Comparison of ENCODE assay signal across 22 cellular contexts in genomic region chr14:61122862-61123261, GRCh38.
DNase-seq lines count a peak whose midpoint lies in the region; ATAC-seq, FAIRE-seq and TF ChIP-seq lines count a peak whose summit lies in the region.
"Had no signal": no experiment of that assay in that cellular context is flagged by ENCODE, and none has a peak within 500 bp of the region (broad histone marks: within the 10 kb centered on the region; RNA-seq: fewer than 3 reads in every experiment).

No MANE protein-coding gene starts in this region.

- no peak overlapping the region for H3K23ac ChIP-seq in H1 (ENCODE audit: insufficient read length)

- no peak for DNase-seq in A549 (ENCODE audit: low read depth in 1 of 2, low spot score in 1 of 2)
- no peak for DNase-seq in HTR-8/SVneo (ENCODE audit: insufficient read length, low spot score)
- DNase-seq in H1 (ENCODE audit: low read depth in 1 of 2, low spot score in 2 of 2) = no peak
- no peak for DNase-seq in foreskin fibroblast
- DNase-seq in NCI-H1417 (lab: John Stamatoyannopoulos, UW) = no peak
- DNase-seq in stimulated activated CD4-positive, alpha-beta T cell treated with anti-CD3 and anti-CD28 coated beads, Interleukin-2, amount 100 ng/mL, for 24 hours = no peak
- DNase-seq: 8988T; AML-193; Caco-2; Calu3; CD4-positive, alpha-beta T cell; CD8-positive, alpha-beta T cell; DMS79 treated with DMSO at 0.1 percent for 48 hours; GF-D8 had no signal

- no peak overlapping the region; the same call in 1 of the 2 replicates for H2BK12ac ChIP-seq in H1 (ENCODE audit: low read depth, low read length)

- H3K79me2 ChIP-seq in H1 (ENCODE audit: control insufficient read depth in 1 of 2, insufficient read depth in 2 of 2, low read length in 2 of 2) = no peaks in the 10 kb centered on the region

- H2BK120ac ChIP-seq in H1 (replicated peaks; ENCODE audit: low read depth, low read length) = no peak overlapping the region

- H2BK15ac ChIP-seq in H1 (ENCODE audit: low read length) = no peak overlapping the region

- H2BK20ac ChIP-seq in H1 (ENCODE audit: low read length) = peak overlapping the region; percentile 83; the same call in 1 of the 2 replicates

- ATAC-seq in A549 = no peak
- ATAC-seq: CD8-positive, alpha-beta T cell had no signal

- H3K4me1 ChIP-seq in A549 = peaks cover 59% of the 10 kb centered on the region
- H3K4me1 ChIP-seq in H1 (replicated peaks in 1 of 4; ENCODE audit: control insufficient read depth in 3 of 4, insufficient read depth in 4 of 4, low read length in 3 of 4) = peaks cover 0 to 14% (median 4%) of the 10 kb centered on the region in 4 experiments; a peak in 6 of 7 replicates
- peaks cover 38 to 50% (median 45%) of the 10 kb centered on the region in 3 donors for H3K4me1 ChIP-seq in skeletal muscle tissue (ENCODE audit: control insufficient read depth in 3 of 3, insufficient read depth in 3 of 3, low read length in 3 of 3)
- H3K4me1 ChIP-seq: Caco-2 had no signal

- CTCF ChIA-PET in A549 (lab: Yijun Ruan, JAX) (no interaction called here), H1 (lab: Charles Lee; ENCODE audit: partially characterized antibody) (interaction anchor here (0.6 to 1.3 kb wide), 2 partner anchors 25 to 45 kb away, joined by 3 read pairs; no protein-coding TSS in a partner anchor)

- H3K14ac ChIP-seq in H1 (ENCODE audit: insufficient read length) = no peak overlapping the region

- no peak overlapping the region for H2BK5ac ChIP-seq in H1 (ENCODE audit: low read depth, low read length)

- H3K36me3 ChIP-seq in H1 (ENCODE audit: control insufficient read depth in 2 of 4, insufficient read depth in 4 of 4, low read length in 3 of 4) = peaks cover 0 to 6% (median 0%) of the 10 kb centered on the region in 4 experiments; a peak in 2 of 8 replicates
- no peaks in the 10 kb centered on the region for H3K36me3 ChIP-seq in skeletal muscle tissue (ENCODE audit: control insufficient read depth in 3 of 3, insufficient read depth in 3 of 3, low read length in 3 of 3)

- WGBS in A549 (ENCODE audit: missing lambda C conversion rate) = 81% methylated on average over 3 of the region's 3 CpGs
- WGBS in H1 (ENCODE audit: extremely low coverage in 1 of 2, insufficient coverage in 1 of 2, insufficient read length in 1 of 2, insufficient replicate concordance in 2 of 2, low coverage in 1 of 2, low lambda C conversion rate in 2 of 2, missing lambda C conversion rate in 1 of 2), 2 experiments = 94% methylated on average over 3 of the region's 3 CpGs; no CpG with 5 or more reads in 1 of the 2 experiments

- H3K9ac ChIP-seq in H1 (replicated peaks in 1 of 4; ENCODE audit: extremely low read depth in 1 of 4, low read depth in 3 of 4, low read length in 3 of 4) (no peak overlapping the region), skeletal muscle tissue (ENCODE audit: low read depth in 1 of 3, low read length in 3 of 3) (no peak overlapping the region)
- H3K9ac ChIP-seq: BLaER1 treated with 17β-estradiol and CSF1 and Interleukin-3, amounts not matched to agents 10 nM and 100 nM had no signal

- TF ChIP-seq RAD21 in A549 (conservative IDR thresholded peaks at IDR 0.05 in 1 of 2, IDR thresholded peaks at IDR 0.05 in 1 of 2) (no peak), H1 (IDR thresholded peaks at IDR 0.05 in 1 of 2, conservative IDR thresholded peaks at IDR 0.05 in 1 of 2; ENCODE audit: low read depth in 2 of 2, low read length in 2 of 2) (no peak)

- no peak overlapping the region for H2AFZ ChIP-seq in H1 (ENCODE audit: low read length)

- no peaks in the 10 kb centered on the region for H3K79me1 ChIP-seq in H1 (ENCODE audit: low read depth, low read length)

- H3K27ac ChIP-seq in A549 = peak overlapping the region; percentile 84 to 88
- H3K27ac ChIP-seq in H1 (ENCODE audit: low read depth, low read length) = no peak overlapping the region
- H3K27ac ChIP-seq in skeletal muscle tissue (ENCODE audit: low read depth, low read length) = peak overlapping the region; percentile 31
- H3K27ac ChIP-seq: C4-2B had no signal

- TF ChIP-seq CTCF in A549 (IDR thresholded peaks at IDR 0.05) (no peak), H1 (IDR thresholded peaks at IDR 0.05; ENCODE audit: control extremely low read depth in 1 of 3, insufficient read depth in 1 of 3, low read depth in 1 of 3, low read length in 3 of 3) (no peak), foreskin fibroblast (IDR thresholded peaks at IDR 0.05; ENCODE audit: low read depth, low read length) (no peak)

- H4K20me1 ChIP-seq in H1 (replicated peaks in 1 of 2; ENCODE audit: control insufficient read depth in 1 of 2, insufficient read depth in 2 of 2, low read length in 2 of 2) = no peaks in the 10 kb centered on the region
- H4K20me1 ChIP-seq: BLaER1 treated with 17β-estradiol and CSF1 and Interleukin-3, amounts not matched to agents 10 nM and 100 nM had no signal

- POLR2A ChIA-PET in A549 (lab: Yijun Ruan, JAX) (no interaction called here), H1 (lab: Charles Lee; ENCODE audit: partially characterized antibody) (no interaction called here)

- no peak overlapping the region for H3K4ac ChIP-seq in H1 (replicated peaks; ENCODE audit: insufficient read length, low read depth, low read length)

- no peak overlapping the region for H3K56ac ChIP-seq in H1 (replicated peaks; ENCODE audit: insufficient read length, low read depth, low read length)

- H4K5ac ChIP-seq in H1 (ENCODE audit: insufficient read length, low read depth, low read length) = no peak overlapping the region

- TF ChIP-seq EP300 in A549 (IDR thresholded peaks at IDR 0.05) = no peak
- no peak for TF ChIP-seq EP300 in H1 (IDR thresholded peaks at IDR 0.05; ENCODE audit: borderline replicate concordance in 1 of 2, low read depth in 2 of 2, low read length in 2 of 2)

- no peaks in the 10 kb centered on the region for H3K9me3 ChIP-seq in A549
- peaks cover 8 to 15% of the 10 kb centered on the region in 2 experiments for H3K9me3 ChIP-seq in H1 (ENCODE audit: insufficient read depth in 2 of 2, low read depth in 1 of 2, low read length in 1 of 2)
- H3K9me3 ChIP-seq in skeletal muscle tissue (ENCODE audit: control insufficient read depth in 3 of 3, low read length in 3 of 3) = no peaks in the 10 kb centered on the region
- H3K9me3 ChIP-seq: Caco-2 had no signal

- no peak overlapping the region for H3K18ac ChIP-seq in H1 (ENCODE audit: extremely low read depth, low read length)

- FAIRE-seq in A549 (lab: Jason Lieb, UNC) (no peak), HTR-8/SVneo (lab: Jason Lieb, UNC) (peak; percentile 48), H1 (lab: Jason Lieb, UNC) (no peak)
- FAIRE-seq: A204.1, D721Med, G401.6, GM12891, GM19239 had no signal

- no peak overlapping the region for H2AK5ac ChIP-seq in H1 (ENCODE audit: low read depth, low read length)

- no peak overlapping the region for H4K91ac ChIP-seq in H1 (replicated peaks; ENCODE audit: insufficient read length, low read length)

- no peak overlapping the region for H3K4me2 ChIP-seq in A549
- no peak overlapping the region for H3K4me2 ChIP-seq in H1 (ENCODE audit: insufficient read depth in 1 of 2, low read depth in 2 of 2, low read length in 2 of 2)

- no peak overlapping the region for H4K8ac ChIP-seq in H1 (ENCODE audit: extremely low read depth, insufficient read depth, low read length)

- H3K4me3 ChIP-seq in A549 (no peak overlapping the region), H1 (ENCODE audit: extremely low read depth in 1 of 4, insufficient read depth in 2 of 4, low read depth in 3 of 4, low read length in 4 of 4) (no peak overlapping the region), skeletal muscle tissue (ENCODE audit: low read length in 3 of 3) (no peak overlapping the region), foreskin fibroblast (ENCODE audit: low read depth in 1 of 2, low read length in 2 of 2) (no peak overlapping the region)
- H3K4me3 ChIP-seq: BLaER1 treated with 17β-estradiol and CSF1 and Interleukin-3, amounts not matched to agents 10 nM and 100 nM had no signal

- H3K23me2 ChIP-seq in H1 (ENCODE audit: low read depth, low read length) = no peaks in the 10 kb centered on the region

- TF ChIP-seq POLR2A in A549 (IDR thresholded peaks at IDR 0.05; ENCODE audit: low read length) = no peak
- no peak for TF ChIP-seq POLR2A in H1 (IDR thresholded peaks at IDR 0.05; ENCODE audit: control extremely low read depth in 1 of 2, low read depth in 2 of 2, low read length in 2 of 2)

- H3K27me3 ChIP-seq in H1 (replicated peaks in 1 of 4; ENCODE audit: control insufficient read depth in 3 of 4, extremely low read depth in 1 of 4, insufficient read depth in 3 of 4, low read length in 3 of 4) = no peaks in the 10 kb centered on the region
- no peaks in the 10 kb centered on the region for H3K27me3 ChIP-seq in skeletal muscle tissue (ENCODE audit: control insufficient read depth in 3 of 3, insufficient read depth in 3 of 3, low read length in 3 of 3)
- H3K27me3 ChIP-seq: BLaER1 treated with 17β-estradiol and CSF1 and Interleukin-3, amounts not matched to agents 10 nM and 100 nM had no signal

TF ChIP-seq in A549, 52 proteins besides CTCF, POLR2A, EP300 and RAD21:
- no peak for TF ChIP-seq E2F6 (IDR thresholded peaks at IDR 0.05; ENCODE audit: borderline replicate concordance, low read depth)
- no peak for TF ChIP-seq PHF8 (IDR thresholded peaks at IDR 0.05; ENCODE audit: borderline replicate concordance, low read depth)
- no peak for TF ChIP-seq CBX2 (IDR thresholded peaks at IDR 0.05; ENCODE audit: borderline replicate concordance, low read depth)

TF ChIP-seq in H1, 55 proteins besides CTCF, POLR2A, EP300 and RAD21 (continues in another document):
- TF ChIP-seq CHD1 (IDR thresholded peaks at IDR 0.05; ENCODE audit: low read depth, low read length) = no peak
